Comparison of ENCODE assay signal across 28 cellular contexts in genomic region chr19:22603518-22604440, GRCh38. TPM values are rescaled to one million over a fixed set of nuclear protein-coding genes. Genes with fewer than 3 reads are reported as not detected.
"Had no signal": no experiment of that assay in that cellular context is flagged by ENCODE, and none has a peak within 500 bp of the region (broad histone marks: within the 10 kb centered on the region; RNA-seq: fewer than 3 reads in every experiment).

No MANE protein-coding gene starts in this region.

- H3K36me3 ChIP-seq: adrenal gland, breast epithelium, MG63, SJSA1 had no signal

- DNase-seq: activated B cell treated with CpG ODN at 0.5 μM for 24 hours; activated CD4-positive, alpha-beta memory T cell treated with anti-CD3 and anti-CD28 coated beads for 36 hours; activated CD4-positive, alpha-beta T cell treated with anti-CD3 and anti-CD28 coated beads for 4 hours; activated CD4-positive, alpha-beta T cell treated with anti-CD3 and anti-CD28 coated beads, Interleukin-2, amount 50 U/mL, for 1 hour; activated CD4-positive, CD25-positive, alpha-beta regulatory T cell treated with anti-CD3 and anti-CD28 coated beads, Interleukin-2, amount 50 U/mL, for 72 hours; activated CD8-positive, alpha-beta memory T cell treated with anti-CD3 and anti-CD28 coated beads, Interleukin-2, amount 50 U/mL, for 4 hours; activated gamma-delta T cell treated with Interleukin-2 at 50 U/mL for 16 hours; activated naive CD4-positive, alpha-beta T cell treated with anti-CD3 and anti-CD28 coated beads for 36 hours; activated T-cell treated with anti-CD3 and anti-CD28 coated beads for 4 hours; activated T-cell treated with anti-CD3 and anti-CD28 coated beads, Interleukin-2, amount 50 U/mL, for 4 hours; adrenal gland; body of pancreas; Kasumi-1; KG1; MG63; NCI-H1105; NCI-H1417 treated with DMSO at 0.1 percent for 48 hours; NCI-H187 treated with DMSO at 0.1 percent for 48 hours; NCI-H2081; NCI-H345; NCI-H524 treated with DMSO at 0.1 percent for 48 hours; SHP77 treated with DMSO at 0.1 percent for 48 hours; SK-N-SH had no signal

- H3K4me1 ChIP-seq: adrenal gland, body of pancreas, breast epithelium, SJSA1 had no signal

- H3K4me2 ChIP-seq: SK-N-SH had no signal

- FAIRE-seq: astrocyte, TTC549 had no signal

- H3K9me3 ChIP-seq: adrenal gland, body of pancreas, MG63, SK-N-SH had no signal

- H3K4me3 ChIP-seq: adrenal gland, body of pancreas, breast epithelium, MG63, SJSA1 had no signal

- H3K27me3 ChIP-seq: adrenal gland, body of pancreas, MG63, SJSA1 had no signal

- H3K27ac ChIP-seq: adrenal gland, body of pancreas, breast epithelium, SJSA1 had no signal

RNA-seq across cellular contexts. Expression of gene ZNF492, which starts 30.3 kb away (rescaled TPM):
- total RNA-seq: astrocyte, NCI-H460, SJSA1 had no signal
